11 cellular contexts compared by ENCODE assay signal in the genomic region with DNA sequence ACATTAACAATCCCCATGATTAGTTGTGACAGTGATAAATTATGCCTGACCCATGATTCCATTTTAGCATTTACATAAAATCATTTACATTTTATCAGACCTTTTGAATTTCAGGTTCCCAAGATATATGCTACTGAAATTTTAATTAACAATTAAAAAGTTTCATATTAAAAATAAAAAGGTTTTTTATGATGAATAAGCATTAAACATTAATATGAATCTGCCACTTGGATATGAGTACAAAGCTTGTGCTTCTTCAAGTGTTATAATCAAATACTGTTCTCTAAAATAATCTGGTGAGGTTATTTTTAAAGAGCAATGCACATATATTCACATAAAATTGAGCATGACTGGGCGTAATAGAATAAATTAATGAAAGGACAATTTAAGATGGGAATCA.
"Had no signal": no experiment of that assay in that cellular context is flagged by ENCODE, and none has a peak within 500 bp of the region (broad histone marks: within the 10 kb centered on the region; RNA-seq: fewer than 3 reads in every experiment).

No MANE protein-coding gene starts in this region.

- H3K27ac ChIP-seq: GM23248 had no signal

- DNase-seq: GM23248, GOT3, H7, H9, HCEC 1CT, HFFc6 had no signal

- H3K4me3 ChIP-seq: GM23248, GM23338, HAP-1 had no signal

- H3K36me3 ChIP-seq: HAP-1 had no signal

- H3K4me1 ChIP-seq: HAP-1 had no signal

- H3K9me3 ChIP-seq: HAP-1 had no signal

- H3K9ac ChIP-seq: GM23248 had no signal

- FAIRE-seq: H1, H54 had no signal

- H2AFZ ChIP-seq: GM23248, GM23338 had no signal

- ATAC-seq: GM23338, HCT116 had no signal

- H3K4me2 ChIP-seq: GM23338 had no signal
